In the genomic region with DNA sequence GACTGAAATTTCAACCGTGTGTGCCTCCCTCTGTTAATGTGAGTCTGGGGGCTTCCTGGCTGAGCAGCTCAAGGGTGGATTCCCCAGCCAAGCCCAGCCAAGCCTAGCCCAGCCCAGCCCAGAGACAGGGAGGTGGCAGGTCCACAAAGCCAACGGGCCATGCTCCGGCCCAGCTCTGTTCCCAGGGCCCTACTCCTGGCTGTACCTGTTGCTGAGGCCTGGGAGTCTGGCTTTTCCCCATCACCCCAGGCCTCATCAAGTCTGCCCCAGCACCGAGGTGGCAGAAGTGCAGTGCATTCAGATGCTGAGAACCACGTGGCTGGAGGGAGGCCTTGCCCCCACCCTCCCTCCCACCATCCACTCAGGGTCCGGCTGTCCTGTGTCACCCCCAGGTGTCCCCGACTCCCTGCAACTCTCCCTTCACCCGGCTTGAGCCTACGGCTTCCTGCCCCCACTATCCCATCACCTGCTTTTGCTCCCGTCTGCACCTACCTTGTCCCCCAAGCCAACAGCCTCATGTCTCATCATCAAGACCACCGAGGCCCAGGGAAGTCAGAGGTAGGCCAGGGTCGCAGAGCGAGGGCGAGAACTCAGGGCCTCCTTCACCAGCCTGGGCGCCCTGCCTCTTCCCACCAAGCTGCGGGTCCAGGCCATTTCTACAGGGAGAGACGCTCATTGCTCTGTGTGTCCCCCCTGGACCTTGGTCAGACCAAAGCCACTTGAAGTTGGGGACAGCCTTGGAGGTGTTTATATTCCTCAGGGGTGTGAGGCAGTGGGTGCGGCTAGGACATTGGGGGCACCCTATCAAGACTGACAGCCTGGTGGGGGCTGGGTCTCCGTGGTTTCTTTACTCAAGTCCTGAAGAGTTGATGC, we compare ENCODE assay signal across 24 cellular contexts.
"Had no signal": no experiment of that assay in that cellular context is flagged by ENCODE, and none has a peak within 500 bp of the region (broad histone marks: within the 10 kb centered on the region; RNA-seq: fewer than 3 reads in every experiment).

No MANE protein-coding gene starts in this region.

- H3K27ac Mint-ChIP-seq: naive thymus-derived CD8-positive, alpha-beta T cell; nephron progenitor cell; type B pancreatic cell had no signal

- DNase-seq: dermis blood vessel endothelial cell; effector memory CD4-positive, alpha-beta T cell; foreskin keratinocyte; glutamatergic neuron; heart right ventricle; hippocampal formation; kidney glomerular epithelial cell; left colon; left ventricle myocardium inferior; lower lobe of right lung; naive thymus-derived CD8-positive, alpha-beta T cell; nephron progenitor cell; occipital lobe; ovary; stimulated activated CD4-positive, alpha-beta T cell treated with anti-CD3 and anti-CD28 coated beads, Interleukin-12 subunit alpha, Interleukin-12 subunit beta, amount 100 ng/mL, for 4 hours; stimulated activated CD4-positive, alpha-beta T cell treated with anti-CD3 and anti-CD28 coated beads, Interleukin-1b, Interleukin-23, amount 100 ng/mL, for 48 hours; stimulated activated CD4-positive, alpha-beta T cell treated with anti-CD3 and anti-CD28 coated beads, Interleukin-4, amount 100 ng/mL, for 1 hour; stimulated activated CD8-positive, alpha-beta memory T cell treated with anti-CD3 and anti-CD28 coated beads, Interleukin-4, amount 100 ng/mL, for 48 hours; stimulated activated naive CD4-positive, alpha-beta T cell treated with Interleukin-2 at 50 U/mL for 16 hours; stomach; testis had no signal

- ATAC-seq: foreskin keratinocyte; gastroesophageal sphincter; left colon; lower lobe of right lung; naive thymus-derived CD8-positive, alpha-beta T cell; sciatic nerve had no signal

- H3K4me3 Mint-ChIP-seq: naive thymus-derived CD8-positive, alpha-beta T cell; nephron progenitor cell; type B pancreatic cell had no signal

- H3K36me3 Mint-ChIP-seq: type B pancreatic cell had no signal

- H3K9me3 Mint-ChIP-seq: naive thymus-derived CD8-positive, alpha-beta T cell; nephron progenitor cell; type B pancreatic cell had no signal
